In genomic region chr14:103115845-103116572, GRCh38 we compare ENCODE assay signal across 19 cellular contexts. TPM values are rescaled to one million over a fixed set of nuclear protein-coding genes. Genes with fewer than 3 reads are reported as not detected.
DNase-seq lines count a peak whose midpoint lies in the region; ATAC-seq, FAIRE-seq and TF ChIP-seq lines count a peak whose summit lies in the region.
"Had no signal": no experiment of that assay in that cellular context is flagged by ENCODE, and none has a peak within 500 bp of the region (broad histone marks: within the 10 kb centered on the region; RNA-seq: fewer than 3 reads in every experiment).

No MANE protein-coding gene starts in this region.

- H4K20me1 ChIP-seq in GM23248 (ENCODE audit: insufficient read depth), result no peaks in the 10 kb centered on the region
- H4K20me1 ChIP-seq in astrocyte (ENCODE audit: insufficient read depth, low read length), result no peaks in the 10 kb centered on the region

- no peak overlapping the region for H3K4me3 Mint-ChIP-seq in astrocyte (ENCODE audit: unreplicated experiment)
- H3K4me3 Mint-ChIP-seq: activated CD8-positive, alpha-beta T cell treated with anti-CD3 and anti-CD28 coated beads for 36 hours; nephron progenitor cell; stimulated activated naive CD8-positive, alpha-beta T cell treated with anti-CD3 and anti-CD28 coated beads, Interleukin-15, amount 100 ng/mL, for 72 hours had no signal

- no peak for FAIRE-seq in astrocyte (lab: Jason Lieb, UNC)
- FAIRE-seq: RCC 7860 had no signal

- H3K36me3 ChIP-seq in GM23248 (ENCODE audit: low read depth), result no peaks in the 10 kb centered on the region
- H3K36me3 ChIP-seq in astrocyte (ENCODE audit: insufficient read depth, low read length), result no peaks in the 10 kb centered on the region
- H3K36me3 ChIP-seq in liver (ENCODE audit: control insufficient read depth in 4 of 4, insufficient read depth in 3 of 4, low read depth in 1 of 4, low read length in 3 of 4), result no peaks in the 10 kb centered on the region
- H3K36me3 ChIP-seq: gastrocnemius medialis, WERI-Rb-1 had no signal

- WGBS in GM23248 (ENCODE audit: low coverage in 1 of 2, low lambda C conversion rate in 2 of 2, missing lambda C conversion rate in 2 of 2), 2 experiments, result 89 to 93% methylated on average over 10 of the region's 10 CpGs
- 79% methylated on average over 10 of the region's 10 CpGs for WGBS in liver

- H3K4me3 ChIP-seq in GM23248 (no peak overlapping the region), astrocyte (ENCODE audit: insufficient read depth, low read depth, low read length) (no peak overlapping the region), liver (ENCODE audit: low read depth in 1 of 3, low read length in 3 of 3) (no peak overlapping the region)
- H3K4me3 ChIP-seq: gastrocnemius medialis had no signal

- peak; percentile 38 for DNase-seq in GM23248
- DNase-seq in astrocyte (ENCODE audit: low read depth), result peak; percentile 23
- DNase-seq in stimulated activated CD4-positive, alpha-beta T cell treated with anti-CD3 and anti-CD28 coated beads, Interleukin-4, amount 100 ng/mL, for 4 hours, result no peak
- DNase-seq: cerebellar nuclear complex; gastrocnemius medialis; mesendoderm; NCI-H2081; NCI-H526 treated with DMSO at 0.1 percent for 48 hours; nephron progenitor cell; stimulated activated naive CD8-positive, alpha-beta T cell treated with anti-CD3 and anti-CD28 coated beads, Interleukin-15, amount 100 ng/mL, for 72 hours; WERI-Rb-1 had no signal

- H3K27me3 ChIP-seq in GM23248 (replicated peaks; ENCODE audit: insufficient read depth), result no peaks in the 10 kb centered on the region
- H3K27me3 ChIP-seq in astrocyte (ENCODE audit: insufficient read depth, low read length), result no peaks in the 10 kb centered on the region
- no peaks in the 10 kb centered on the region for H3K27me3 ChIP-seq in liver (ENCODE audit: control insufficient read depth in 4 of 4, insufficient read depth in 4 of 4, low read length in 3 of 4)
- H3K27me3 ChIP-seq: gastrocnemius medialis had no signal

- H3K9ac ChIP-seq in GM23248, result no peak overlapping the region
- no peak overlapping the region for H3K9ac ChIP-seq in astrocyte (ENCODE audit: low read length)
- H3K9ac ChIP-seq in liver (ENCODE audit: low read depth in 1 of 2, low read length in 2 of 2), result no peak overlapping the region

- H3K9me3 ChIP-seq in GM23248 (ENCODE audit: low read depth) (no peaks in the 10 kb centered on the region), astrocyte (ENCODE audit: insufficient read depth, low read depth, low read length) (no peaks in the 10 kb centered on the region), liver (ENCODE audit: control insufficient read depth in 4 of 4, low read length in 3 of 4) (no peaks in the 10 kb centered on the region)
- H3K9me3 ChIP-seq: gastrocnemius medialis had no signal

- no peak overlapping the region for H3K27ac ChIP-seq in GM23248
- no peak overlapping the region for H3K27ac ChIP-seq in astrocyte (ENCODE audit: low read depth, low read length)
- no peak overlapping the region for H3K27ac ChIP-seq in liver (ENCODE audit: low read depth in 1 of 2, low read length in 2 of 2)
- H3K27ac ChIP-seq: gastrocnemius medialis, WERI-Rb-1 had no signal

- no peaks in the 10 kb centered on the region for H3F3A ChIP-seq in GM23248 (ENCODE audit: insufficient read depth)

- H3K27ac Mint-ChIP-seq in astrocyte (ENCODE audit: unreplicated experiment), result no peak overlapping the region
- H3K27ac Mint-ChIP-seq: activated CD8-positive, alpha-beta T cell treated with anti-CD3 and anti-CD28 coated beads for 36 hours; nephron progenitor cell; stimulated activated naive CD8-positive, alpha-beta T cell treated with anti-CD3 and anti-CD28 coated beads, Interleukin-15, amount 100 ng/mL, for 72 hours had no signal

- H3K27me3 Mint-ChIP-seq in astrocyte (ENCODE audit: low read depth, unreplicated experiment), result peaks cover 6% of the 10 kb centered on the region

- no peak for TF ChIP-seq RAD21 in liver (IDR thresholded peaks at IDR 0.05)

- no peak overlapping the region for H2AFZ ChIP-seq in GM23248
- no peak overlapping the region for H2AFZ ChIP-seq in astrocyte (ENCODE audit: low read depth, low read length)

- peaks cover 13% of the 10 kb centered on the region for H3K4me1 Mint-ChIP-seq in astrocyte (ENCODE audit: low read depth, unreplicated experiment)

- peaks cover 2% of the 10 kb centered on the region for H3K9me3 Mint-ChIP-seq in astrocyte (ENCODE audit: unreplicated experiment)
- H3K9me3 Mint-ChIP-seq: activated CD8-positive, alpha-beta T cell treated with anti-CD3 and anti-CD28 coated beads for 36 hours; nephron progenitor cell; stimulated activated naive CD8-positive, alpha-beta T cell treated with anti-CD3 and anti-CD28 coated beads, Interleukin-15, amount 100 ng/mL, for 72 hours had no signal

- H3K36me3 Mint-ChIP-seq in astrocyte (ENCODE audit: low read depth, unreplicated experiment), result no peaks in the 10 kb centered on the region

- no peak for TF ChIP-seq CTCF in astrocyte (IDR thresholded peaks at IDR 0.05; ENCODE audit: insufficient read depth, low read depth, low read length)
- no peak for TF ChIP-seq CTCF in liver (IDR thresholded peaks at IDR 0.05; ENCODE audit: low read depth, low read length, missing input control)

- no peaks in the 10 kb centered on the region for H3K79me2 ChIP-seq in GM23248 (ENCODE audit: insufficient read depth)
- no peaks in the 10 kb centered on the region for H3K79me2 ChIP-seq in astrocyte (ENCODE audit: insufficient read depth, low read length)

- in situ Hi-C loops in GM23248 (cut with MboI), result no loop called here

- no peak overlapping the region for H3K4me2 ChIP-seq in GM23248 (ENCODE audit: unreplicated experiment)
- no peak overlapping the region for H3K4me2 ChIP-seq in astrocyte (ENCODE audit: low read length)

- no peaks in the 10 kb centered on the region for H3K4me1 ChIP-seq in GM23248 (ENCODE audit: insufficient read depth)
- H3K4me1 ChIP-seq in astrocyte (ENCODE audit: insufficient read depth, low read length), result peaks cover 12% of the 10 kb centered on the region
- peaks cover 18 to 44% (median 34%) of the 10 kb centered on the region in 4 donors for H3K4me1 ChIP-seq in liver (ENCODE audit: control insufficient read depth in 4 of 4, insufficient read depth in 4 of 4, low read length in 3 of 4)

- H3K9me2 ChIP-seq in GM23248 (ENCODE audit: insufficient read depth), result no peaks in the 10 kb centered on the region

- ATAC-seq in GM19467 (IDR thresholded peaks at IDR 0.05; ENCODE audit: unreplicated experiment), result no peak
- ATAC-seq in HG03520 (IDR thresholded peaks at IDR 0.05; ENCODE audit: unreplicated experiment), result no peak
- ATAC-seq: activated CD8-positive, alpha-beta T cell treated with anti-CD3 and anti-CD28 coated beads for 36 hours; gastrocnemius medialis; stimulated activated naive CD8-positive, alpha-beta T cell treated with anti-CD3 and anti-CD28 coated beads, Interleukin-15, amount 100 ng/mL, for 72 hours had no signal

TF ChIP-seq in liver, 16 proteins besides CTCF, POLR2A, EP300 and RAD21 (continues in another document):
- TF ChIP-seq REST (IDR thresholded peaks at IDR 0.05), result no peak
- TF ChIP-seq MAX (IDR thresholded peaks at IDR 0.05), result no peak
- TF ChIP-seq YY1 (IDR thresholded peaks at IDR 0.05), result no peak
- TF ChIP-seq JUND (IDR thresholded peaks at IDR 0.05), result no peak
- no peak for TF ChIP-seq RXRA (IDR thresholded peaks at IDR 0.05)
- peak; percentile 33 for TF ChIP-seq FOXA2 (IDR thresholded peaks at IDR 0.05)
- no peak for TF ChIP-seq TAF1 (conservative IDR thresholded peaks at IDR 0.05)

RNA-seq across cellular contexts. Expression of gene TNFAIP2, which starts 7.3 kb away (rescaled TPM):
- total RNA-seq in GM23248 (2014; rRNA removed; shearing (Covaris generic)), result 45.0 and 51.8 TPM in 2 replicates
- 9.2 and 9.6 TPM in 2 replicates for polyA plus RNA-seq in GM23248 (2016; fragmentation: Nextera tagmentation; extraction: Ambion mirVana)
- 24.9 and 29.5 TPM in 2 replicates for total RNA-seq in astrocyte
- 10 to 100 TPM; 25.0 to 32.0 TPM for total RNA-seq in liver
- polyA plus RNA-seq in liver, result 10 to 100 TPM in 1 of 2 donors, 1 to 10 TPM in 1; 8.9 to 19.8 TPM

RNA-seq across cellular contexts. Expression of gene EXOC3L4, which starts 21.5 kb away (rescaled TPM):
- not detected in 2 replicates for total RNA-seq in GM23248 (2014; rRNA removed; shearing (Covaris generic))
- polyA plus RNA-seq in GM23248 (2016; fragmentation: Nextera tagmentation; extraction: Ambion mirVana) (not detected in 2 replicates), liver (10 to 100 TPM; 24.0 to 26.6 TPM)
- total RNA-seq in astrocyte (not detected in 2 replicates), liver (10 to 100 TPM; 46.8 to 77.8 TPM)
- total RNA-seq: activated CD8-positive, alpha-beta T cell treated with anti-CD3 and anti-CD28 coated beads for 36 hours had no signal

RNA-seq across cellular contexts. Expression of gene LBHD2, which starts 32.0 kb away (rescaled TPM):
- total RNA-seq in GM23248 (2014; rRNA removed; shearing (Covaris generic)), result not detected in 2 replicates
- polyA plus RNA-seq in GM23248 (2016; fragmentation: Nextera tagmentation; extraction: Ambion mirVana), result not detected in 2 replicates
- not detected in 2 replicates for total RNA-seq in astrocyte
- under 1 TPM in 1 of 2 donors, not detected in 1; 0.47 TPM for total RNA-seq in liver
- polyA plus RNA-seq in liver, result under 1 TPM in 1 of 2 donors, not detected in 1; 0.53 TPM
- total RNA-seq: activated CD8-positive, alpha-beta T cell treated with anti-CD3 and anti-CD28 coated beads for 36 hours; Caco-2; G401; gastrocnemius medialis; urinary bladder had no signal
- polyA plus RNA-seq: urinary bladder had no signal

RNA-seq across cellular contexts. Expression of gene CDC42BPB, which starts 58.7 kb away (rescaled TPM):
- 94.5 and 106 TPM in 2 replicates for total RNA-seq in GM23248 (2014; rRNA removed; shearing (Covaris generic))
- polyA plus RNA-seq in GM23248 (2016; fragmentation: Nextera tagmentation; extraction: Ambion mirVana) (10.3 and 13.0 TPM in 2 replicates), liver (10 to 100 TPM in 1 of 2 donors, 1 to 10 TPM in 1; 4.1 to 24.3 TPM)
- total RNA-seq in astrocyte (116 and 119 TPM in 2 replicates), liver (10 to 100 TPM; 35.2 to 78.7 TPM)

Comparison
In these comparisons a context has a peak if more than half of its experiments do, and no peak if none do; other contexts are left out.
1. DNase-seq: peak in GM23248 (single experiment) and astrocyte (single experiment); none in stimulated activated CD4-positive, alpha-beta T cell treated with anti-CD3 and anti-CD28 coated beads, Interleukin-4, amount 100 ng/mL, for 4 hours (0 of 2).
2. RNA of gene EXOC3L4, which starts 21.5 kb away (total RNA-seq): 46.8 to 77.8 TPM in liver; not detected in astrocyte and not detected in GM23248; every median in the first group is over 10 times any median in the second.